8 cellular contexts compared by ENCODE assay signal in genomic region chr17:50950002-50950877, GRCh38.
DNase-seq lines count a peak whose midpoint lies in the region; FAIRE-seq and TF ChIP-seq lines count a peak whose summit lies in the region.

No MANE protein-coding gene starts in this region.

- no peak overlapping the region for H3K4me3 Mint-ChIP-seq in osteocyte (ENCODE audit: unreplicated experiment)

- H3K27ac Mint-ChIP-seq in osteocyte (ENCODE audit: unreplicated experiment) = peak overlapping the region; percentile 82

- H3K4me3 ChIP-seq in SJSA1 (no peak overlapping the region), adipocyte (ENCODE audit: low read length) (peak overlapping the region; percentile 51)

- FAIRE-seq in urothelium cell line (lab: Jason Lieb, UNC) = peak; percentile 88

- H3K27ac ChIP-seq in SJSA1 = peak overlapping the region; percentile 22

- H3K4me1 Mint-ChIP-seq in osteocyte (ENCODE audit: unreplicated experiment) = peaks cover 71% of the 10 kb centered on the region

- intact Hi-C loops in head of caudate nucleus (cut with DNase I) = loop anchor here (5.0 to 10.0 kb wide), 2 partner anchors 98 to 165 kb away; no protein-coding TSS in a partner anchor

- H3K27me3 ChIP-seq in SJSA1 (replicated peaks) (no peaks in the 10 kb centered on the region), adipocyte (replicated peaks; ENCODE audit: control insufficient read depth, insufficient read depth, low read length) (no peaks in the 10 kb centered on the region)

- no peaks in the 10 kb centered on the region for H3K36me3 Mint-ChIP-seq in osteocyte (ENCODE audit: unreplicated experiment)

- peak overlapping the region; percentile 77 for H3K9ac ChIP-seq in adipocyte (ENCODE audit: low read length)

- H3K36me3 ChIP-seq in SJSA1 (no peaks in the 10 kb centered on the region), adipocyte (ENCODE audit: control insufficient read depth, insufficient read depth, low read length, severe bottlenecking) (no peaks in the 10 kb centered on the region)

- DNase-seq in LHCN-M2 (ENCODE audit: low read depth) (peak; percentile 92), SJSA1 (ENCODE audit: low read depth in 1 of 2, low spot score in 2 of 2) (peak; percentile 80 to 82), adipocyte (ENCODE audit: low read depth) (peak; percentile 88), head of caudate nucleus (peak; percentile 73 to 93 (median 84)), osteocyte (ENCODE audit: extremely low spot score, unreplicated experiment) (no peak), urothelium cell line (ENCODE audit: low spot score) (peak; percentile 92), NCI-H1048 (lab: John Stamatoyannopoulos, UW) (no peak)

- peaks cover 21% of the 10 kb centered on the region for H3K4me1 ChIP-seq in SJSA1 (replicated peaks)
- peaks cover 42% of the 10 kb centered on the region for H3K4me1 ChIP-seq in adipocyte (ENCODE audit: control insufficient read depth, insufficient read depth, low read length)

- no peaks in the 10 kb centered on the region for H3K9me3 ChIP-seq in SJSA1 (replicated peaks)
- H3K9me3 ChIP-seq in adipocyte (ENCODE audit: control insufficient read depth, low read length) = no peaks in the 10 kb centered on the region

- H3K27me3 Mint-ChIP-seq in osteocyte (ENCODE audit: unreplicated experiment) = no peaks in the 10 kb centered on the region

- TF ChIP-seq CTCF in GM12872 (IDR thresholded peaks at IDR 0.05; ENCODE audit: insufficient read depth, low read depth, low read length) (peak; percentile 80), osteocyte (IDR thresholded peaks at IDR 0.05) (peak; percentile 78)

- H3K9me3 Mint-ChIP-seq in osteocyte (ENCODE audit: unreplicated experiment) = no peaks in the 10 kb centered on the region

Comparison
In these comparisons a context has a peak if more than half of its experiments do, and no peak if none do; other contexts are left out.
1. DNase-seq: peak in LHCN-M2 (single experiment), SJSA1 (2 of 2), adipocyte (single experiment), head of caudate nucleus (42 of 42) and urothelium cell line (single experiment); none in osteocyte (single experiment) and NCI-H1048 (single experiment).